In genomic region chr1:202518180-202518579, GRCh38 we compare ENCODE assay signal across 8 cellular contexts.
DNase-seq lines count a peak whose midpoint lies in the region; ATAC-seq, FAIRE-seq and TF ChIP-seq lines count a peak whose summit lies in the region.
"Not testable (repeated sequence)": the region's sequence is repeated elsewhere in the genome, so short reads cannot be mapped to it uniquely, and the experiment has no call there.

No MANE protein-coding gene starts in this region.

- POLR2A ChIA-PET in PC-3 (lab: Charles Lee; ENCODE audit: unreplicated experiment) = not testable (repeated sequence)

- not testable (repeated sequence) for H3K9ac ChIP-seq in PC-3 (ENCODE audit: low read length); muscle layer of colon (ENCODE audit: low read length); rectal smooth muscle tissue (ENCODE audit: low read length)

- not testable (repeated sequence) for H3K9me3 ChIP-seq in PC-3 (ENCODE audit: low read length); gastroesophageal sphincter; muscle layer of colon (ENCODE audit: low read length); thoracic aorta; uterus

- not testable (repeated sequence) for H3K79me2 ChIP-seq in PC-3 (ENCODE audit: low read length)

- H3K4me1 ChIP-seq in PC-3 (ENCODE audit: insufficient read depth, low read length); uterus: not testable (repeated sequence)
- H3K4me1 ChIP-seq in gastroesophageal sphincter (peaks cover 4 to 57% (median 10%) of the 10 kb centered on the region in 3 donors), muscle layer of colon (ENCODE audit: insufficient read depth, low read length) (peaks cover 42% of the 10 kb centered on the region), rectal smooth muscle tissue (ENCODE audit: control insufficient read depth, insufficient read depth, low read length) (peaks cover 11% of the 10 kb centered on the region), thoracic aorta (ENCODE audit: control insufficient read depth in 1 of 2, low read depth in 2 of 2) (peaks cover 23 to 57% of the 10 kb centered on the region in 2 donors)

- WGBS in gastroesophageal sphincter (ENCODE audit: low coverage in 1 of 2), 2 donors = 29 to 67% methylated on average over 1 of the region's 1 CpG

- H3F3A ChIP-seq in PC-3 (ENCODE audit: low read length, unreplicated experiment) = not testable (repeated sequence)

- not testable (repeated sequence) for BruUV-seq in PC-3 (replicated peaks; lab: Mats Ljungman, UMichigan)

- TF ChIP-seq EP300 in gastroesophageal sphincter (IDR thresholded peaks at IDR 0.05) = not testable (repeated sequence)

- H3K27ac ChIP-seq in PC-3 (ENCODE audit: low read length) = not testable (repeated sequence)
- H3K27ac ChIP-seq in coronary artery (peak overlapping the region; percentile 3 to 57), gastroesophageal sphincter (peak overlapping the region in 3 of 4 donors; percentile 63 to 79 (median 78)), muscle layer of colon (ENCODE audit: low read depth, low read length) (peak overlapping the region; percentile 59), rectal smooth muscle tissue (ENCODE audit: low read depth, low read length) (peak overlapping the region; percentile 79), thoracic aorta (peak overlapping the region; percentile 75 to 78), uterus (peak overlapping the region; percentile 75)

- not testable (repeated sequence) for TF ChIP-seq POLR2A in gastroesophageal sphincter (IDR thresholded peaks at IDR 0.05); uterus (IDR thresholded peaks at IDR 0.05)

- CTCF ChIA-PET in PC-3 (lab: Charles Lee) = not testable (repeated sequence)

- intact Hi-C loops in PC-3 (cut with micrococcal nuclease) = loop anchor here (5.0 kb wide), 1 partner anchor 34 kb away; no protein-coding TSS in a partner anchor
- intact Hi-C loops in uterus (cut with DNase I; ENCODE audit: low total_unique reads) = not testable (repeated sequence)

- H2AFZ ChIP-seq in PC-3 (ENCODE audit: low read length) = not testable (repeated sequence)

- not testable (repeated sequence) for H3K4me2 ChIP-seq in PC-3 (ENCODE audit: low read length)

- ATAC-seq in PC-3 = peak; percentile 61
- ATAC-seq in gastroesophageal sphincter; thoracic aorta (ENCODE audit: insufficient number of reproducible peaks, low FRiP score, low read depth): not testable (repeated sequence)

- H3K4me3 ChIP-seq in PC-3 (ENCODE audit: low read length); coronary artery; gastroesophageal sphincter; muscle layer of colon (ENCODE audit: low read depth in 1 of 2, low read length in 2 of 2); rectal smooth muscle tissue (ENCODE audit: low read length); thoracic aorta; uterus: not testable (repeated sequence)

- not testable (repeated sequence) for H4K20me1 ChIP-seq in PC-3 (ENCODE audit: low read length)

- not testable (repeated sequence) for H3K27me3 ChIP-seq in PC-3 (ENCODE audit: low read length); gastroesophageal sphincter; muscle layer of colon (ENCODE audit: control insufficient read depth in 1 of 2, insufficient read depth in 2 of 2, low read length in 2 of 2); rectal smooth muscle tissue (ENCODE audit: control insufficient read depth, insufficient read depth, low read length); thoracic aorta (replicated peaks; ENCODE audit: insufficient read depth); uterus

- H3K9me2 ChIP-seq in PC-3 (replicated peaks; ENCODE audit: low read length) = not testable (repeated sequence)

- TF ChIP-seq CTCF in PC-3 (conservative IDR thresholded peaks at IDR 0.05; ENCODE audit: low read depth, low read length); coronary artery (IDR thresholded peaks at IDR 0.05); gastroesophageal sphincter (IDR thresholded peaks at IDR 0.05); thoracic aorta (IDR thresholded peaks at IDR 0.05); uterus (IDR thresholded peaks at IDR 0.05): not testable (repeated sequence)

- peak; percentile 28 for FAIRE-seq in TTC549 (lab: Jason Lieb, UNC)

- not testable (repeated sequence) for H3K36me3 ChIP-seq in PC-3 (ENCODE audit: low read depth, low read length); gastroesophageal sphincter; muscle layer of colon (ENCODE audit: insufficient read depth, low read length); rectal smooth muscle tissue (ENCODE audit: control insufficient read depth, insufficient read depth, low read length); thoracic aorta; uterus

- DNase-seq in PC-3; coronary artery (ENCODE audit: low spot score); thoracic aorta (ENCODE audit: low spot score); uterus: not testable (repeated sequence)
